In genomic region chr12:48936379-48936979, GRCh38 we compare ENCODE assay signal across 8 cellular contexts. TPM values are rescaled to one million over a fixed set of nuclear protein-coding genes. Genes with fewer than 3 reads are reported as not detected.
DNase-seq lines count a peak whose midpoint lies in the region; ATAC-seq and TF ChIP-seq lines count a peak whose summit lies in the region.

No MANE protein-coding gene starts in this region.

- TF ChIP-seq CTCF in HEK293 (tag by site-specific recombination; IDR thresholded peaks at IDR 0.05) (peak; percentile 67), esophagus muscularis mucosa (IDR thresholded peaks at IDR 0.05) (peak; percentile 65 to 97 (median 74)), natural killer cell (IDR thresholded peaks at IDR 0.05) (peak; percentile 93)

- no peak overlapping the region for H3K27ac ChIP-seq in CD4-positive, CD25-positive, alpha-beta regulatory T cell (ENCODE audit: insufficient read depth, low read length, poor library complexity, severe bottlenecking)
- H3K27ac ChIP-seq in HEK293 (ENCODE audit: extremely low read depth, low read depth, low read length) (no peak overlapping the region), esophagus muscularis mucosa (replicated peaks in 1 of 4) (no peak overlapping the region)

- CTCF ChIA-PET in HEK293 (lab: Yijun Ruan, JAX) = interaction anchor here (0.6 to 10.0 kb wide), 39 partner anchors 8 to 702 kb away, joined by 3 to 95 read pairs (median 4); partner anchors contain the start of genes ARF3, DDX23, FKBP11 and WNT1

- ATAC-seq in CD4-positive, CD25-positive, alpha-beta regulatory T cell (ENCODE audit: low read depth in 2 of 2) = peak; percentile 72 to 78
- peak; percentile 32 to 58 (median 40) for ATAC-seq in natural killer cell
- ATAC-seq in GM21515 (IDR thresholded peaks at IDR 0.05; ENCODE audit: unreplicated experiment) = no peak

- H3K9me3 ChIP-seq in CD4-positive, CD25-positive, alpha-beta regulatory T cell (ENCODE audit: control insufficient read depth in 2 of 2, low read length in 2 of 2) = no peaks in the 10 kb centered on the region
- H3K9me3 ChIP-seq in HEK293 (ENCODE audit: control insufficient read depth, insufficient read depth, low read depth, low read length) = no peaks in the 10 kb centered on the region
- no peaks in the 10 kb centered on the region for H3K9me3 ChIP-seq in esophagus muscularis mucosa

- intact Hi-C loops in esophagus muscularis mucosa (cut with DNase I) (loop anchor here (5.0 kb wide), 1 partner anchor 84 kb away; the partner anchor contains the start of gene DDX23), natural killer cell (cut with micrococcal nuclease) (loop anchor here (1.0 kb wide), 2 partner anchors 32 to 83 kb away; a partner anchor contains a TSS)

- no peak overlapping the region for H3K4me3 ChIP-seq in CD4-positive, CD25-positive, alpha-beta regulatory T cell (ENCODE audit: low read depth, low read length)
- H3K4me3 ChIP-seq in HEK293 (ENCODE audit: low read depth, low read length) (no peak overlapping the region), esophagus muscularis mucosa (no peak overlapping the region)

- no peaks in the 10 kb centered on the region for H3K27me3 Mint-ChIP-seq in CD4-positive, CD25-positive, alpha-beta regulatory T cell
- no peaks in the 10 kb centered on the region for H3K27me3 Mint-ChIP-seq in natural killer cell (ENCODE audit: low read depth in 2 of 2)

- peaks cover 40% of the 10 kb centered on the region for H3K36me3 ChIP-seq in CD4-positive, CD25-positive, alpha-beta regulatory T cell (ENCODE audit: control insufficient read depth, insufficient read depth, low read length)
- peaks cover 32 to 87% of the 10 kb centered on the region in 2 experiments for H3K36me3 ChIP-seq in HEK293 (ENCODE audit: control insufficient read depth in 2 of 2, insufficient read depth in 1 of 2, low read length in 2 of 2)
- H3K36me3 ChIP-seq in esophagus muscularis mucosa = peaks cover 29 to 92% (median 81%) of the 10 kb centered on the region in 4 donors

- peaks cover 39% of the 10 kb centered on the region for H3K36me3 Mint-ChIP-seq in CD4-positive, CD25-positive, alpha-beta regulatory T cell
- peaks cover 6% of the 10 kb centered on the region for H3K36me3 Mint-ChIP-seq in natural killer cell

- POLR2A ChIA-PET in HEK293 (lab: Yijun Ruan, JAX) = interaction anchor here (1.0 to 1.6 kb wide), 2 partner anchors 21 to 84 kb away, joined by 3 read pairs; partner anchors contain the start of gene ARF3

- H3K27ac Mint-ChIP-seq in CD4-positive, CD25-positive, alpha-beta regulatory T cell = peak overlapping the region in 2 of 3 donors; percentile 18 to 92
- peak overlapping the region; percentile 95 to 98 for H3K27ac Mint-ChIP-seq in natural killer cell

- no peak overlapping the region for H3K4me3 Mint-ChIP-seq in CD4-positive, CD25-positive, alpha-beta regulatory T cell
- H3K4me3 Mint-ChIP-seq in natural killer cell = peak overlapping the region; percentile 40

- no peaks in the 10 kb centered on the region for H3K27me3 ChIP-seq in CD4-positive, CD25-positive, alpha-beta regulatory T cell (ENCODE audit: control insufficient read depth, insufficient read depth, low read length)
- H3K27me3 ChIP-seq in esophagus muscularis mucosa = no peaks in the 10 kb centered on the region

- TF ChIP-seq EP300 in esophagus muscularis mucosa (IDR thresholded peaks at IDR 0.05) = no peak

- H3K4me1 Mint-ChIP-seq in CD4-positive, CD25-positive, alpha-beta regulatory T cell = peaks cover 11 to 23% (median 13%) of the 10 kb centered on the region in 4 donors
- H3K4me1 Mint-ChIP-seq in natural killer cell = peaks cover 45% of the 10 kb centered on the region in 2 donors

- peaks cover 0 to 3% (median 0%) of the 10 kb centered on the region in 7 donors for H3K9me3 Mint-ChIP-seq in CD4-positive, CD25-positive, alpha-beta regulatory T cell
- no peaks in the 10 kb centered on the region for H3K9me3 Mint-ChIP-seq in natural killer cell

- DNase-seq in CD4-positive, CD25-positive, alpha-beta regulatory T cell = peak; percentile 72 to 80 (median 75)
- DNase-seq in OCI-M1 (lab: John Stamatoyannopoulos, UW) (peak; percentile 78), activated T-cell treated with anti-CD3 and anti-CD28 coated beads for 4 hours (peak; percentile 86), esophagus muscularis mucosa (ENCODE audit: extremely low spot score) (no peak), natural killer cell (peak; percentile 86)
- peak; percentile 62 to 88 (median 79) for DNase-seq in stimulated activated naive CD4-positive, alpha-beta T cell (lab: John Stamatoyannopoulos, UW)

- TF ChIP-seq POLR2A in esophagus muscularis mucosa (IDR thresholded peaks at IDR 0.05; ENCODE audit: low read depth) = no peak

- peaks cover 10% of the 10 kb centered on the region for H3K4me1 ChIP-seq in CD4-positive, CD25-positive, alpha-beta regulatory T cell (ENCODE audit: control insufficient read depth, insufficient read depth, low read length, poor library complexity, severe bottlenecking)
- H3K4me1 ChIP-seq in HEK293 (ENCODE audit: control insufficient read depth, insufficient read depth, low read length) (no peaks in the 10 kb centered on the region), esophagus muscularis mucosa (peaks cover 0 to 4% (median 0%) of the 10 kb centered on the region in 4 donors)

TF ChIP-seq in HEK293, 187 proteins besides CTCF, POLR2A, EP300 and RAD21 (continues in another document):
- TF ChIP-seq ZNF747 (tag by site-specific recombination; IDR thresholded peaks at IDR 0.05) (no peak), ZNF19 (tag by site-specific recombination; IDR thresholded peaks at IDR 0.05; ENCODE audit: low read depth) (no peak), ZNF768 (tag by site-specific recombination; IDR thresholded peaks at IDR 0.05) (no peak), ZBTB10 (tag by site-specific recombination; IDR thresholded peaks at IDR 0.05) (peak; percentile 43; the same call in 1 of the 2 replicates), ZNF488 (tag by site-specific recombination; IDR thresholded peaks at IDR 0.05) (no peak), ZNF514 (tag by site-specific recombination; IDR thresholded peaks at IDR 0.05) (no peak), IKZF3 (tag by site-specific recombination; IDR thresholded peaks at IDR 0.05) (peak; percentile 62), ZNF202 (tag by site-specific recombination; IDR thresholded peaks at IDR 0.05; ENCODE audit: borderline replicate concordance) (no peak), ZNF654 (tag by site-specific recombination; IDR thresholded peaks at IDR 0.05; ENCODE audit: low read depth) (peak; percentile 72), ZNF121 (tag by site-specific recombination; IDR thresholded peaks at IDR 0.05) (no peak)

RNA-seq across cellular contexts. Expression of gene FKBP11, which starts 11.2 kb away (rescaled TPM):
- 55.6 TPM for total RNA-seq in CD4-positive, CD25-positive, alpha-beta regulatory T cell
- polyA plus RNA-seq in CD4-positive, CD25-positive, alpha-beta regulatory T cell = 10 to 100 TPM; 56.5 to 79.7 (median 77.0) TPM
- total RNA-seq in esophagus muscularis mucosa (1 to 10 TPM; 4.9 to 8.1 (median 7.8) TPM), natural killer cell (100 to 1,000 TPM; 156 to 228 (median 218) TPM)

RNA-seq across cellular contexts. Expression of gene ARF3, which starts 20.8 kb away (rescaled TPM):
- total RNA-seq in CD4-positive, CD25-positive, alpha-beta regulatory T cell = 79.4 TPM
- 10 to 100 TPM; 21.2 to 30.5 (median 23.6) TPM for polyA plus RNA-seq in CD4-positive, CD25-positive, alpha-beta regulatory T cell
- 10 to 100 TPM; 42.8 to 71.9 (median 65.1) TPM for total RNA-seq in esophagus muscularis mucosa
- 100 to 1,000 TPM in 1 of 3 donors, 10 to 100 TPM in 2; 80.7 to 114 (median 88.4) TPM for total RNA-seq in natural killer cell

RNA-seq across cellular contexts. Expression of gene WNT10B, which starts 35.1 kb away (rescaled TPM):
- total RNA-seq in CD4-positive, CD25-positive, alpha-beta regulatory T cell = 1.6 TPM
- polyA plus RNA-seq in CD4-positive, CD25-positive, alpha-beta regulatory T cell = not detected
- total RNA-seq in esophagus muscularis mucosa (1 to 10 TPM in 2 of 4 donors, under 1 TPM in 2; 0.92 to 1.8 (median 1.1) TPM), natural killer cell (1 to 10 TPM; 7.9 to 10.0 (median 8.2) TPM)

RNA-seq across cellular contexts. Expression of gene WNT1, which starts 41.6 kb away (rescaled TPM):
- total RNA-seq in CD4-positive, CD25-positive, alpha-beta regulatory T cell = 0.62 TPM
- polyA plus RNA-seq in CD4-positive, CD25-positive, alpha-beta regulatory T cell = under 1 TPM in 1 of 4 donors, not detected in 3; 0.39 TPM
- total RNA-seq in esophagus muscularis mucosa (not detected), natural killer cell (1 to 10 TPM; 1.1 to 2.0 (median 1.7) TPM)
